Comparison of ENCODE assay signal across 15 cellular contexts in the genomic region with DNA sequence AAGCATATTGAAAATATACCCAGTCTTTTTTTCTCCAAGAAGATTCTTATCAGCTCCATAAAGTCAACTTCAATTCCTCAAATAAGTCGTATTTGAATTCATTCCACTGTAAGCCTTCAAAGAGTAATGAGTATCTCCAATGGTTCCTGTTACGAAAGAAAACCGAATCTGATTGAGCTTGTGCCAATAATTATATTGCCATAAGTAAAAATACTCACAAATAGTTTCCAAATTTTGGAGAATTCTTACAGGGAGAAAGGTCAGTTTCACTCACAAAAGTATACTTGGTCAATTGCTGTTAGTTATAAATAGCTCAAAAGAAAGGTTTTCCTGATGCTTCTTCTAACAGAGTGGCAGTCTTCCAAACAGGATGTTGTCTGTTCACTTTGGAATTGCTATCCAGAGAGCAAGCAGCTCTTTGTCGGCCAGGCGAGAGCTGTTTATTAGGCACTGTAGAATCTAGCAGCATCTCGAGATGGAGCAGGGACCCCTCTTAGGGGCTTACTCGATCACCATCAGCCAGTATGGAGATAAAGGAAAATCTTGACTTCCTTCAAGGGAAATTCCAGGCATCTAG.
DNase-seq lines count a peak whose midpoint lies in the region; ATAC-seq, FAIRE-seq and TF ChIP-seq lines count a peak whose summit lies in the region.
"Had no signal": no experiment of that assay in that cellular context is flagged by ENCODE, and none has a peak within 500 bp of the region (broad histone marks: within the 10 kb centered on the region; RNA-seq: fewer than 3 reads in every experiment).

No MANE protein-coding gene starts in this region.

- H3K4me3 Mint-ChIP-seq in memory B cell, result peak overlapping the region; percentile 11
- H3K4me3 Mint-ChIP-seq: naive B cell had no signal

- no peaks in the 10 kb centered on the region for H3K79me2 ChIP-seq in KMS-11 (ENCODE audit: insufficient read depth, low read depth)

- TF ChIP-seq CTCF in AG10803 (conservative IDR thresholded peaks at IDR 0.05; ENCODE audit: low read length) (no peak), KMS-11 (conservative IDR thresholded peaks at IDR 0.05; ENCODE audit: low read depth, low read length) (no peak)

- DNase-seq in AG10803 (ENCODE audit: low read depth) (peak; percentile 67), memory B cell (ENCODE audit: low spot score in 2 of 2) (no peak), NCI-H1417 treated with DMSO at 0.1 percent for 48 hours (lab: John Stamatoyannopoulos, UW) (no peak), MV-4-11 (lab: John Stamatoyannopoulos, UW) (no peak), DMS114 treated with DMSO at 0.1 percent for 48 hours (lab: John Stamatoyannopoulos, UW; ENCODE audit: unreplicated experiment) (no peak)
- DNase-seq: activated CD4-positive, alpha-beta T cell treated with anti-CD3 and anti-CD28 coated beads for 48 hours; Caco-2; effector CD4-positive, alpha-beta T cell; naive B cell; NCI-H2227 treated with DMSO at 0.1 percent for 48 hours; SHP77 treated with DMSO at 0.1 percent for 48 hours; stimulated activated CD4-positive, alpha-beta T cell treated with anti-CD3 and anti-CD28 coated beads, Interleukin-12 subunit alpha, Interleukin-12 subunit beta, amount 100 ng/mL, for 4 hours had no signal

- H3K27ac Mint-ChIP-seq in memory B cell, result no peak overlapping the region

- no peaks in the 10 kb centered on the region for H3K9me3 Mint-ChIP-seq in memory B cell
- H3K9me3 Mint-ChIP-seq: naive B cell had no signal

- no peaks in the 10 kb centered on the region for H3K36me3 ChIP-seq in KMS-11 (ENCODE audit: insufficient read depth)

- H3K27ac ChIP-seq in KMS-11, result no peak overlapping the region

- peaks cover 31% of the 10 kb centered on the region for H3K4me1 ChIP-seq in KMS-11 (ENCODE audit: low read depth, poor library complexity, severe bottlenecking)
- H3K4me1 ChIP-seq: Caco-2 had no signal

- peak; percentile 77 for FAIRE-seq in endometrium (lab: Jason Lieb, UNC)

- no peak overlapping the region for H3K9ac ChIP-seq in KMS-11

- H3K27me3 Mint-ChIP-seq in memory B cell, result no peaks in the 10 kb centered on the region

- no peaks in the 10 kb centered on the region for H3K27me3 ChIP-seq in KMS-11 (ENCODE audit: insufficient read depth, low read depth)

- ATAC-seq in memory B cell (ENCODE audit: low read depth), result no peak
- no peak for ATAC-seq in HG03025 (IDR thresholded peaks at IDR 0.05; ENCODE audit: low FRiP score, unreplicated experiment)

- H3K4me3 ChIP-seq in AG10803 (ENCODE audit: low read length) (no peak overlapping the region), KMS-11 (IDR thresholded peaks at IDR 0.05; ENCODE audit: insufficient read depth, low read depth, low read length) (no peak overlapping the region)

- H3K36me3 Mint-ChIP-seq in memory B cell, result no peaks in the 10 kb centered on the region

- no peak overlapping the region for H2AFZ ChIP-seq in KMS-11 (ENCODE audit: low read depth)

- H4K20me1 ChIP-seq in KMS-11 (ENCODE audit: insufficient read depth), result no peaks in the 10 kb centered on the region

- H3K4me1 Mint-ChIP-seq in memory B cell, result peaks cover 23% of the 10 kb centered on the region

- H3K4me2 ChIP-seq in KMS-11, result peak overlapping the region; percentile 32; the same call in 1 of the 2 replicates
